Comparison of ENCODE assay signal across 1 cellular context in the genomic region with DNA sequence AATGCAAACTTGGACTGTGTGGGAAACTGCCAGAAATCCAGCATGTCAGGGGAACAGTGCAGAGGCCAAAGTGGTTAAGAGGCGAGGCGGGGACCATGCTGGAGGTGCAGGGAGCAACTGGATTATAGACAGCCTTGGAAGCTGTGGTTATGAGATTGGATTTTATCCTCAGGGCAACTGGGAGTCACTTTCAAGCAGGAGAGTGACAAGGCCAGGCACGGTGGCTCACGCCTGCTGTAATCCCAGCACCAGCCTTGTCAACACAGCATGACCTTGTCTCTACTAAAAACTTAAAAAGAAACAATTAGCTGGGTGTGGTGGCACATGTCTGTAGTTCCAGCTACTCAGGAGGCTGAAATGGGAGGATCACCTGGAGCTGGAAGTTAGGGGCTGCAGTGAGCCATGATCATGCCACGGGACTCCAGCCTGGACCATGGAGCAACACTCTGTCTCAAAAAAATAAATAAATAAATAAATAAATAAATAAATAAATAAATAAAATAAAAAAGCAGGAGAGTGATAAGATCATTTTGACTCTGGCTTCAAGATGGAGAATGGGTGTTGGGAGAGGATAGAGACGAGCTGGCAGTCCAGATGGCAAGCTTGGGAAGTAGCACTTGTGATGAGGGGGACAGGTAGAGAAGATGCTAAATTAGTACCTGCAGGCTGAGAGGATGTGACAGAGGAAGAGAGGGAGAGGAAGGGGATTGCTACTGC.
TF ChIP-seq lines count a peak whose summit lies in the region.

No MANE protein-coding gene starts in this region.

TF ChIP-seq in H1, 55 proteins besides CTCF, POLR2A, EP300 and RAD21:
- no peak for TF ChIP-seq JUND (IDR thresholded peaks at IDR 0.05; ENCODE audit: low read length)
- TF ChIP-seq POU5F1 (IDR thresholded peaks at IDR 0.05; ENCODE audit: low read depth, low read length): no peak
- TF ChIP-seq TAF1 (IDR thresholded peaks at IDR 0.05; ENCODE audit: low read depth, low read length): no peak
- TF ChIP-seq BRCA1 (IDR thresholded peaks at IDR 0.05; ENCODE audit: low read depth, low read length): no peak
